Comparison of ENCODE assay signal across 1 cellular context in the genomic region with DNA sequence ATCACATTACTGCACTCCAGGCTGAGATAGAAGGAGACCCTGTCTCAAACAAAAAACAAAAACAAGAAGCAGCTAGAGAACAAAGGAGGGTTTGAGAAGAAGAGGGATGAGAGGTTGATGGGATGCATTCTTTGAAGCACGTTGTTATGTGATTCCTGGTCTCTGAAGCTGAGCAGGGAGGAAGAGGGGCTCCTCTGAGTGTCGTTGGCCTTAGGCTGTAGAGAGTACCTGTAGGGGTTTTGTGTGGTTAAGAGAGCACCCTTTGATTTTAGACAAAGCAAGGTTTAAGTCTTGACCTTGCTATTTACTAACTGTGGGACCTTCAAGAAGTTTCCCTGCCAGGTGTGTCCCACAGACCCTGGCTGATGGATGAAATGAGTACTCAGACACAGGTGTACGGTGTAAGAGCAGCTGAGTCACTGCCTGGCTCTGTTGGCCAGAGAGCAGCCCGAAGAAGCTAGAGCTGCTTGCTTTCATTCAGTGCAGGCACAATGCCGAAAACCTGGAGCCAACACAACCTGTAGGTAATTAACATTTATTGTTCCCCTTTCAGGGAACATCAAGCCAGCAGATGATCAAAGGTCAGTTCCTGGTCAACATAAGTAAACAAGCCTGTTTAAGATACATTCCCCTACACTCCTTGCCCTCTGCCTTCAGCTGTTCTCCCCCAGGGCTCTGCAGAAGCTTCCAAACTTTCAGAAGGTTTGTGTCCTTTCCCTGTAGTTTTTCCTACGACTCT.
TF ChIP-seq lines count a peak whose summit lies in the region.

No MANE protein-coding gene starts in this region.

TF ChIP-seq in GM23338, 12 proteins besides CTCF, POLR2A, EP300 and RAD21:
- TF ChIP-seq, protein P1, sequence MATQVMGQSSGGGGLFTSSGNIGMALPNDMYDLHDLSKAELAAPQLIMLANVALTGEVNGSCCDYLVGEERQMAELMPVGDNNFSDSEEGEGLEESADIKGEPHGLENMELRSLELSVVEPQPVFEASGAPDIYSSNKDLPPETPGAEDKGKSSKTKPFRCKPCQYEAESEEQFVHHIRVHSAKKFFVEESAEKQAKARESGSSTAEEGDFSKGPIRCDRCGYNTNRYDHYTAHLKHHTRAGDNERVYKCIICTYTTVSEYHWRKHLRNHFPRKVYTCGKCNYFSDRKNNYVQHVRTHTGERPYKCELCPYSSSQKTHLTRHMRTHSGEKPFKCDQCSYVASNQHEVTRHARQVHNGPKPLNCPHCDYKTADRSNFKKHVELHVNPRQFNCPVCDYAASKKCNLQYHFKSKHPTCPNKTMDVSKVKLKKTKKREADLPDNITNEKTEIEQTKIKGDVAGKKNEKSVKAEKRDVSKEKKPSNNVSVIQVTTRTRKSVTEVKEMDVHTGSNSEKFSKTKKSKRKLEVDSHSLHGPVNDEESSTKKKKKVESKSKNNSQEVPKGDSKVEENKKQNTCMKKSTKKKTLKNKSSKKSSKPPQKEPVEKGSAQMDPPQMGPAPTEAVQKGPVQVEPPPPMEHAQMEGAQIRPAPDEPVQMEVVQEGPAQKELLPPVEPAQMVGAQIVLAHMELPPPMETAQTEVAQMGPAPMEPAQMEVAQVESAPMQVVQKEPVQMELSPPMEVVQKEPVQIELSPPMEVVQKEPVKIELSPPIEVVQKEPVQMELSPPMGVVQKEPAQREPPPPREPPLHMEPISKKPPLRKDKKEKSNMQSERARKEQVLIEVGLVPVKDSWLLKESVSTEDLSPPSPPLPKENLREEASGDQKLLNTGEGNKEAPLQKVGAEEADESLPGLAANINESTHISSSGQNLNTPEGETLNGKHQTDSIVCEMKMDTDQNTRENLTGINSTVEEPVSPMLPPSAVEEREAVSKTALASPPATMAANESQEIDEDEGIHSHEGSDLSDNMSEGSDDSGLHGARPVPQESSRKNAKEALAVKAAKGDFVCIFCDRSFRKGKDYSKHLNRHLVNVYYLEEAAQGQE (IDR thresholded peaks at IDR 0.05; ENCODE audit: unreplicated experiment), result no peak
- TF ChIP-seq ZNF114 (CRISPR knock-in tag; IDR thresholded peaks at IDR 0.05), result no peak
- TF ChIP-seq, protein P2, sequence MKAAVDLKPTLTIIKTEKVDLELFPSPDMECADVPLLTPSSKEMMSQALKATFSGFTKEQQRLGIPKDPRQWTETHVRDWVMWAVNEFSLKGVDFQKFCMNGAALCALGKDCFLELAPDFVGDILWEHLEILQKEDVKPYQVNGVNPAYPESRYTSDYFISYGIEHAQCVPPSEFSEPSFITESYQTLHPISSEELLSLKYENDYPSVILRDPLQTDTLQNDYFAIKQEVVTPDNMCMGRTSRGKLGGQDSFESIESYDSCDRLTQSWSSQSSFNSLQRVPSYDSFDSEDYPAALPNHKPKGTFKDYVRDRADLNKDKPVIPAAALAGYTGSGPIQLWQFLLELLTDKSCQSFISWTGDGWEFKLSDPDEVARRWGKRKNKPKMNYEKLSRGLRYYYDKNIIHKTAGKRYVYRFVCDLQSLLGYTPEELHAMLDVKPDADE (IDR thresholded peaks at IDR 0.05), result no peak
- TF ChIP-seq POLR2AphosphoS5 (IDR thresholded peaks at IDR 0.05; ENCODE audit: low read depth), result no peak
- no peak for TF ChIP-seq EZH2phosphoT487 (IDR thresholded peaks at IDR 0.05; ENCODE audit: unreplicated experiment)
- TF ChIP-seq, protein P3, sequence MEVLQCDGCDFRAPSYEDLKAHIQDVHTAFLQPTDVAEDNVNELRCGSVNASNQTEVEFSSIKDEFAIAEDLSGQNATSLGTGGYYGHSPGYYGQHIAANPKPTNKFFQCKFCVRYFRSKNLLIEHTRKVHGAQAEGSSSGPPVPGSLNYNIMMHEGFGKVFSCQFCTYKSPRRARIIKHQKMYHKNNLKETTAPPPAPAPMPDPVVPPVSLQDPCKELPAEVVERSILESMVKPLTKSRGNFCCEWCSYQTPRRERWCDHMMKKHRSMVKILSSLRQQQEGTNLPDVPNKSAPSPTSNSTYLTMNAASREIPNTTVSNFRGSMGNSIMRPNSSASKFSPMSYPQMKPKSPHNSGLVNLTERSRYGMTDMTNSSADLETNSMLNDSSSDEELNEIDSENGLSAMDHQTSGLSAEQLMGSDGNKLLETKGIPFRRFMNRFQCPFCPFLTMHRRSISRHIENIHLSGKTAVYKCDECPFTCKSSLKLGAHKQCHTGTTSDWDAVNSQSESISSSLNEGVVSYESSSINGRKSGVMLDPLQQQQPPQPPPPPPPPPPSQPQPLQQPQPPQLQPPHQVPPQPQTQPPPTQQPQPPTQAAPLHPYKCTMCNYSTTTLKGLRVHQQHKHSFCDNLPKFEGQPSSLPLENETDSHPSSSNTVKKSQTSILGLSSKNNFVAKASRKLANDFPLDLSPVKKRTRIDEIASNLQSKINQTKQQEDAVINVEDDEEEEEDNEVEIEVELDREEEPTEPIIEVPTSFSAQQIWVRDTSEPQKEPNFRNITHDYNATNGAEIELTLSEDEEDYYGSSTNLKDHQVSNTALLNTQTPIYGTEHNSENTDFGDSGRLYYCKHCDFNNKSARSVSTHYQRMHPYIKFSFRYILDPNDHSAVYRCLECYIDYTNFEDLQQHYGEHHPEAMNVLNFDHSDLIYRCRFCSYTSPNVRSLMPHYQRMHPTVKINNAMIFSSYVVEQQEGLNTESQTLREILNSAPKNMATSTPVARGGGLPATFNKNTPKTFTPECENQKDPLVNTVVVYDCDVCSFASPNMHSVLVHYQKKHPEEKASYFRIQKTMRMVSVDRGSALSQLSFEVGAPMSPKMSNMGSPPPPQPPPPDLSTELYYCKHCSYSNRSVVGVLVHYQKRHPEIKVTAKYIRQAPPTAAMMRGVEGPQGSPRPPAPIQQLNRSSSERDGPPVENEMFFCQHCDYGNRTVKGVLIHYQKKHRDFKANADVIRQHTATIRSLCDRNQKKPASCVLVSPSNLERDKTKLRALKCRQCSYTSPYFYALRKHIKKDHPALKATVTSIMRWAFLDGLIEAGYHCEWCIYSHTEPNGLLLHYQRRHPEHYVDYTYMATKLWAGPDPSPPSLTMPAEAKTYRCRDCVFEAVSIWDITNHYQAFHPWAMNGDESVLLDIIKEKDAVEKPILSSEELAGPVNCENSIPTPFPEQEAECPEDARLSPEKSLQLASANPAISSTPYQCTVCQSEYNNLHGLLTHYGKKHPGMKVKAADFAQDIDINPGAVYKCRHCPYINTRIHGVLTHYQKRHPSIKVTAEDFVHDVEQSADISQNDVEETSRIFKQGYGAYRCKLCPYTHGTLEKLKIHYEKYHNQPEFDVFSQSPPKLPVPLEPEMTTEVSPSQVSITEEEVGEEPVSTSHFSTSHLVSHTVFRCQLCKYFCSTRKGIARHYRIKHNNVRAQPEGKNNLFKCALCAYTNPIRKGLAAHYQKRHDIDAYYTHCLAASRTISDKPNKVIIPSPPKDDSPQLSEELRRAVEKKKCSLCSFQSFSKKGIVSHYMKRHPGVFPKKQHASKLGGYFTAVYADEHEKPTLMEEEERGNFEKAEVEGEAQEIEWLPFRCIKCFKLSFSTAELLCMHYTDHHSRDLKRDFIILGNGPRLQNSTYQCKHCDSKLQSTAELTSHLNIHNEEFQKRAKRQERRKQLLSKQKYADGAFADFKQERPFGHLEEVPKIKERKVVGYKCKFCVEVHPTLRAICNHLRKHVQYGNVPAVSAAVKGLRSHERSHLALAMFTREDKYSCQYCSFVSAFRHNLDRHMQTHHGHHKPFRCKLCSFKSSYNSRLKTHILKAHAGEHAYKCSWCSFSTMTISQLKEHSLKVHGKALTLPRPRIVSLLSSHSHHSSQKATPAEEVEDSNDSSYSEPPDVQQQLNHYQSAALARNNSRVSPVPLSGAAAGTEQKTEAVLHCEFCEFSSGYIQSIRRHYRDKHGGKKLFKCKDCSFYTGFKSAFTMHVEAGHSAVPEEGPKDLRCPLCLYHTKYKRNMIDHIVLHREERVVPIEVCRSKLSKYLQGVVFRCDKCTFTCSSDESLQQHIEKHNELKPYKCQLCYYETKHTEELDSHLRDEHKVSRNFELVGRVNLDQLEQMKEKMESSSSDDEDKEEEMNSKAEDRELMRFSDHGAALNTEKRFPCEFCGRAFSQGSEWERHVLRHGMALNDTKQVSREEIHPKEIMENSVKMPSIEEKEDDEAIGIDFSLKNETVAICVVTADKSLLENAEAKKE (CRISPR knock-in tag; IDR thresholded peaks at IDR 0.05), result no peak
- TF ChIP-seq EZH2 (IDR thresholded peaks at IDR 0.05; ENCODE audit: low read depth, unreplicated experiment), result no peak
- no peak for TF ChIP-seq STAT1 (IDR thresholded peaks at IDR 0.05; ENCODE audit: unreplicated experiment)
- TF ChIP-seq ZNF331 (CRISPR knock-in tag; IDR thresholded peaks at IDR 0.05; ENCODE audit: low read depth), result no peak
- no peak for TF ChIP-seq JUNB (IDR thresholded peaks at IDR 0.05; ENCODE audit: unreplicated experiment)
- TF ChIP-seq NANOG (IDR thresholded peaks at IDR 0.05; ENCODE audit: borderline replicate concordance), result no peak
- TF ChIP-seq CREB1 (CRISPR knock-in tag; IDR thresholded peaks at IDR 0.05; ENCODE audit: low read depth), result no peak
